In genomic region chr6:163741743-163742363, GRCh38 we compare ENCODE assay signal across 15 cellular contexts.
A peak's percentile ranks its signal among the peaks of the same experiment; 100 is the strongest.
DNase-seq lines count a peak whose midpoint lies in the region.
"Had no signal": no experiment of that assay in that cellular context is flagged by ENCODE, and none has a peak within 500 bp of the region (broad histone marks: within the 10 kb centered on the region; RNA-seq: fewer than 3 reads in every experiment).

No MANE protein-coding gene starts in this region.

- CTCF ChIA-PET in activated naive CD4-positive, alpha-beta T cell treated with anti-CD3 and anti-CD28 coated beads for 36 hours (lab: Charles Lee), result interaction anchor here (0.7 kb wide), 1 partner anchor 926 kb away, joined by 3 read pairs; no protein-coding TSS in a partner anchor

- H3K9me3 Mint-ChIP-seq in T-helper 2 cell treated with Interferon-gamma antibody and Interleukin-4, amounts not matched to agents 5 μg/mL and 100 μg/mL, for 36 hours, result no peaks in the 10 kb centered on the region
- H3K9me3 Mint-ChIP-seq in activated naive CD4-positive, alpha-beta T cell treated with anti-CD3 and anti-CD28 coated beads for 36 hours, result no peaks in the 10 kb centered on the region

- intact Hi-C loops in activated naive CD4-positive, alpha-beta T cell treated with anti-CD3 and anti-CD28 coated beads for 36 hours (cut with micrococcal nuclease), result no loop called here

- H3K27me3 Mint-ChIP-seq in T-helper 2 cell treated with Interferon-gamma antibody and Interleukin-4, amounts not matched to agents 5 μg/mL and 100 μg/mL, for 36 hours (ENCODE audit: low read depth), result peaks cover 2% of the 10 kb centered on the region
- peaks cover 2% of the 10 kb centered on the region for H3K27me3 Mint-ChIP-seq in activated naive CD4-positive, alpha-beta T cell treated with anti-CD3 and anti-CD28 coated beads for 36 hours (ENCODE audit: low read depth)

- H3K36me3 Mint-ChIP-seq in T-helper 2 cell treated with Interferon-gamma antibody and Interleukin-4, amounts not matched to agents 5 μg/mL and 100 μg/mL, for 36 hours (ENCODE audit: low read depth), result no peaks in the 10 kb centered on the region
- H3K36me3 Mint-ChIP-seq in activated naive CD4-positive, alpha-beta T cell treated with anti-CD3 and anti-CD28 coated beads for 36 hours (ENCODE audit: low read depth), result no peaks in the 10 kb centered on the region

- no peak overlapping the region for H3K27ac Mint-ChIP-seq in T-helper 2 cell treated with Interferon-gamma antibody and Interleukin-4, amounts not matched to agents 5 μg/mL and 100 μg/mL, for 36 hours
- no peak overlapping the region for H3K27ac Mint-ChIP-seq in activated naive CD4-positive, alpha-beta T cell treated with anti-CD3 and anti-CD28 coated beads for 36 hours

- H3K4me1 Mint-ChIP-seq in T-helper 2 cell treated with Interferon-gamma antibody and Interleukin-4, amounts not matched to agents 5 μg/mL and 100 μg/mL, for 36 hours (ENCODE audit: low read depth), result no peaks in the 10 kb centered on the region
- no peaks in the 10 kb centered on the region for H3K4me1 Mint-ChIP-seq in activated naive CD4-positive, alpha-beta T cell treated with anti-CD3 and anti-CD28 coated beads for 36 hours (ENCODE audit: low read depth)

- H3K4me3 Mint-ChIP-seq in T-helper 2 cell treated with Interferon-gamma antibody and Interleukin-4, amounts not matched to agents 5 μg/mL and 100 μg/mL, for 36 hours, result no peak overlapping the region
- no peak overlapping the region for H3K4me3 Mint-ChIP-seq in activated naive CD4-positive, alpha-beta T cell treated with anti-CD3 and anti-CD28 coated beads for 36 hours

- peak; percentile 37 for DNase-seq in NCI-H510A treated with DMSO at 0.1 percent for 48 hours (lab: John Stamatoyannopoulos, UW)
- no peak for DNase-seq in NCI-H510A (lab: John Stamatoyannopoulos, UW)
- peak; percentile 16 for DNase-seq in DMS153 treated with DMSO at 0.1 percent for 48 hours (lab: John Stamatoyannopoulos, UW; ENCODE audit: unreplicated experiment)
- DNase-seq in NCI-H146 treated with DMSO at 0.1 percent for 48 hours (lab: John Stamatoyannopoulos, UW; ENCODE audit: unreplicated experiment), result peak; percentile 62
- peak; percentile 37 for DNase-seq in RPMI8226
- DNase-seq in T-helper 2 cell treated with Interferon-gamma antibody and Interleukin-4, amounts not matched to agents 5 μg/mL and 100 μg/mL, for 36 hours (ENCODE audit: low spot score), result no peak
- DNase-seq in activated naive CD4-positive, alpha-beta T cell treated with anti-CD3 and anti-CD28 coated beads for 36 hours, result no peak
- no peak for DNase-seq in NCI-H82 (lab: John Stamatoyannopoulos, UW)
- DNase-seq: 8988T, COR-L47, DMS79, HCEC 1CT, NCI-H1930, NCI-H446, T-helper 2 cell had no signal

Comparison
In these comparisons a context has a peak if more than half of its experiments do, and no peak if none do; other contexts are left out.
1. DNase-seq: peak in NCI-H510A treated with DMSO at 0.1 percent for 48 hours (single experiment), DMS153 treated with DMSO at 0.1 percent for 48 hours (single experiment), NCI-H146 treated with DMSO at 0.1 percent for 48 hours (single experiment) and RPMI8226 (single experiment); none in NCI-H510A (single experiment), T-helper 2 cell treated with Interferon-gamma antibody and Interleukin-4, amounts not matched to agents 5 μg/mL and 100 μg/mL, for 36 hours (single experiment), activated naive CD4-positive, alpha-beta T cell treated with anti-CD3 and anti-CD28 coated beads for 36 hours (single experiment) and NCI-H82 (single experiment).